In the genomic region with DNA sequence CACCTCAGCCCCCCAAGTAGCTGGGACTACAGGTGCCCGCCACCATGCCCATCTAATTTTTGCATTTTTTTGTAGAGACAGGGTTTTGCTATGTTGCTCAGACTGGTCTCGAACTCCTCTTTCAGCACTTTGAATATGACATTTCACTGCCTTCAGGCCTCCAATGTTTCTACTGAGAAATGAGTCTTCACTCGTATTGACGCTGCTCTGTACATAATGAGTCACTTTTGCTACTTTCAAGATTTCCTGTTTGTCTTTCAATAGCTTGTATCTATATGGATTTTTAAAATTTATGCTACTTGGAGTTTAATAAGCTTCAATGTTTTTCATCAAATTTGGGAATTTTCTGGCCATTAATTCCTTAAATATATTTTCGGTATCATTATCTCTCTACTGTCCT, we compare ENCODE assay signal across 15 cellular contexts.
DNase-seq lines count a peak whose midpoint lies in the region; ATAC-seq and TF ChIP-seq lines count a peak whose summit lies in the region.
"Had no signal": no experiment of that assay in that cellular context is flagged by ENCODE, and none has a peak within 500 bp of the region (broad histone marks: within the 10 kb centered on the region; RNA-seq: fewer than 3 reads in every experiment).

No MANE protein-coding gene starts in this region.

- no peaks in the 10 kb centered on the region for H3K9me3 ChIP-seq in HEK293 (ENCODE audit: control insufficient read depth, insufficient read depth, low read depth, low read length)
- H3K9me3 ChIP-seq: HAP-1 had no signal

- H3K4me1 ChIP-seq in HEK293 (ENCODE audit: control insufficient read depth, insufficient read depth, low read length) = peaks cover 13% of the 10 kb centered on the region
- H3K4me1 ChIP-seq: Caco-2 had no signal

- H3K4me3 ChIP-seq in HEK293 (ENCODE audit: low read depth, low read length) (no peak overlapping the region), epithelial cell of esophagus (ENCODE audit: low read length) (no peak overlapping the region)
- H3K4me3 ChIP-seq: GM12878, GM23248, HAP-1 had no signal

- TF ChIP-seq CTCF in HEK293 (tag by site-specific recombination; IDR thresholded peaks at IDR 0.05) (no peak), epithelial cell of esophagus (IDR thresholded peaks at IDR 0.05; ENCODE audit: insufficient read depth, low read depth, low read length, missing control alignments) (no peak)

- no peak overlapping the region for H3K27ac ChIP-seq in HEK293 (ENCODE audit: extremely low read depth, low read depth, low read length)
- H3K27ac ChIP-seq: C4-2B, GM23248 had no signal

- CTCF ChIA-PET in HEK293 (lab: Yijun Ruan, JAX) = no interaction called here

- POLR2A ChIA-PET in HEK293 (lab: Yijun Ruan, JAX) = no interaction called here

- ATAC-seq in left lobe of liver = no peak
- ATAC-seq: GM12878 had no signal

- DNase-seq in DMS53 (lab: John Stamatoyannopoulos, UW) (peak; percentile 40), epithelial cell of esophagus (ENCODE audit: low read depth) (peak; percentile 61), left lobe of liver (ENCODE audit: low spot score) (no peak), HPDE6-E6E7 (ENCODE audit: extremely low spot score) (no peak)
- no peak for DNase-seq in activated CD4-positive, CD25-positive, alpha-beta regulatory T cell (lab: John Stamatoyannopoulos, UW)
- DNase-seq: ACHN; AML-193; Caco-2; CD4-positive, alpha-beta T cell; DMS79 treated with DMSO at 0.1 percent for 48 hours; GM23248 had no signal

- H3K36me3 ChIP-seq in HEK293 (ENCODE audit: control insufficient read depth in 2 of 2, insufficient read depth in 1 of 2, low read length in 2 of 2) = no peaks in the 10 kb centered on the region
- H3K36me3 ChIP-seq: HAP-1 had no signal

TF ChIP-seq in HEK293, 187 proteins besides CTCF, POLR2A, EP300 and RAD21:
- TF ChIP-seq ZNF169 (tag by site-specific recombination; IDR thresholded peaks at IDR 0.05) (no peak), YY2 (tag by site-specific recombination; IDR thresholded peaks at IDR 0.05) (no peak), ZNF174 (tag by site-specific recombination; IDR thresholded peaks at IDR 0.05) (no peak), SETDB1 (IDR thresholded peaks at IDR 0.05; ENCODE audit: insufficient read length, low read length) (peak; percentile 81), ZNF529 (tag by site-specific recombination; IDR thresholded peaks at IDR 0.05; ENCODE audit: insufficient replicate concordance) (no peak), BCL11A (tag by site-specific recombination; IDR thresholded peaks at IDR 0.05; ENCODE audit: low read depth) (no peak), ZFHX2 (tag by site-specific recombination; conservative IDR thresholded peaks at IDR 0.05) (no peak)
- TF ChIP-seq, protein P1, sequence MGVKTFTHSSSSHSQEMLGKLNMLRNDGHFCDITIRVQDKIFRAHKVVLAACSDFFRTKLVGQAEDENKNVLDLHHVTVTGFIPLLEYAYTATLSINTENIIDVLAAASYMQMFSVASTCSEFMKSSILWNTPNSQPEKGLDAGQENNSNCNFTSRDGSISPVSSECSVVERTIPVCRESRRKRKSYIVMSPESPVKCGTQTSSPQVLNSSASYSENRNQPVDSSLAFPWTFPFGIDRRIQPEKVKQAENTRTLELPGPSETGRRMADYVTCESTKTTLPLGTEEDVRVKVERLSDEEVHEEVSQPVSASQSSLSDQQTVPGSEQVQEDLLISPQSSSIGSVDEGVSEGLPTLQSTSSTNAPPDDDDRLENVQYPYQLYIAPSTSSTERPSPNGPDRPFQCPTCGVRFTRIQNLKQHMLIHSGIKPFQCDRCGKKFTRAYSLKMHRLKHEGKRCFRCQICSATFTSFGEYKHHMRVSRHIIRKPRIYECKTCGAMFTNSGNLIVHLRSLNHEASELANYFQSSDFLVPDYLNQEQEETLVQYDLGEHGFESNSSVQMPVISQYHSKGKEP (tag by site-specific recombination; IDR thresholded peaks at IDR 0.05) = no peak

Comparison
In these comparisons a context has a peak if more than half of its experiments do, and no peak if none do; other contexts are left out.
1. DNase-seq: peak in DMS53 (single experiment) and epithelial cell of esophagus (single experiment); none in activated CD4-positive, CD25-positive, alpha-beta regulatory T cell (0 of 4), left lobe of liver (single experiment) and HPDE6-E6E7 (single experiment).